ENCODE assay signal across 22 cellular contexts in genomic region chrX:38965883-38966282, GRCh38.
"Had no signal": no experiment of that assay in that cellular context is flagged by ENCODE, and none has a peak within 500 bp of the region (broad histone marks: within the 10 kb centered on the region; RNA-seq: fewer than 3 reads in every experiment).

No MANE protein-coding gene starts in this region.

- H3K27me3 Mint-ChIP-seq: activated CD8-positive, alpha-beta T cell treated with anti-CD3 and anti-CD28 coated beads for 36 hours had no signal

- DNase-seq: activated CD4-positive, alpha-beta T cell treated with anti-CD3 and anti-CD28 coated beads for 4 hours; activated CD8-positive, alpha-beta memory T cell treated with anti-CD3 and anti-CD28 coated beads, Interleukin-2, amount 50 U/mL, for 48 hours; activated CD8-positive, alpha-beta T cell treated with anti-CD3 and anti-CD28 coated beads for 36 hours; activated naive CD4-positive, alpha-beta T cell treated with anti-CD3 and anti-CD28 coated beads, Interleukin-2, amount 50 U/mL, for 16 hours; activated T-cell treated with anti-CD3 and anti-CD28 coated beads, Interleukin-2, amount 50 U/mL, for 1 hour; brain microvascular endothelial cell; MG63; MV-4-11; NCI-H1092 treated with DMSO at 0.1 percent for 48 hours; NCI-H1436; NCI-H1694 treated with DMSO at 0.1 percent for 48 hours; NCI-H2029 treated with DMSO at 0.1 percent for 48 hours; NCI-H524; NCI-H748 treated with DMSO at 0.1 percent for 48 hours; OCI-M1; RPMI8226; SJCRH30; SK-N-SH; T-helper 1 cell had no signal

- H3K4me3 Mint-ChIP-seq: activated CD8-positive, alpha-beta T cell treated with anti-CD3 and anti-CD28 coated beads for 36 hours had no signal

- ATAC-seq: activated CD4-positive, CD25-positive, alpha-beta regulatory T cell treated with anti-CD3 and anti-CD28 coated beads, Interleukin-2, amount 50 U/mL, for 24 hours; activated CD8-positive, alpha-beta T cell treated with anti-CD3 and anti-CD28 coated beads for 36 hours; Panc1; Right ventricle myocardium inferior had no signal

- H3K27ac Mint-ChIP-seq: activated CD8-positive, alpha-beta T cell treated with anti-CD3 and anti-CD28 coated beads for 36 hours had no signal
